Comparison of ENCODE assay signal across 28 cellular contexts in genomic region chr6:29079203-29079602, GRCh38. TPM values are rescaled to one million over a fixed set of nuclear protein-coding genes. Genes with fewer than 3 reads are reported as not detected.
DNase-seq lines count a peak whose midpoint lies in the region; ATAC-seq, FAIRE-seq and TF ChIP-seq lines count a peak whose summit lies in the region.
"Had no signal": no experiment of that assay in that cellular context is flagged by ENCODE, and none has a peak within 500 bp of the region (broad histone marks: within the 10 kb centered on the region; RNA-seq: fewer than 3 reads in every experiment).

No MANE protein-coding gene starts in this region.

- no peaks in the 10 kb centered on the region for H3K36me3 ChIP-seq in IMR-90 (ENCODE audit: control insufficient read depth, insufficient read depth, low read length)
- H3K36me3 ChIP-seq: BE2C, BLaER1 had no signal

- BruUV-seq in IMR-90 (replicated peaks; lab: Mats Ljungman, UMichigan), result no TSS peak

- no peaks in the 10 kb centered on the region for H3K27me3 Mint-ChIP-seq in nephron (ENCODE audit: low read depth)

- CTCF ChIA-PET in IMR-90 (lab: Yijun Ruan, JAX), result no interaction called here

- no peak overlapping the region for H2BK15ac ChIP-seq in IMR-90 (ENCODE audit: low read depth, low read length)

- no peak overlapping the region for H2BK5ac ChIP-seq in IMR-90 (ENCODE audit: low read depth, low read length, poor library complexity, severe bottlenecking)

- dilution Hi-C loops in IMR-90 (cut with HindIII; ENCODE audit: low sequenced_read_pairs, unreplicated experiment), result no loop called here

- DNase-seq in IMR-90 (no peak), HUDEP-2 (lab: John Stamatoyannopoulos, UW; ENCODE audit: unreplicated experiment in 76 of 76) (no peak), NCI-H2029 treated with DMSO at 0.1 percent for 48 hours (lab: John Stamatoyannopoulos, UW) (no peak)
- DNase-seq: 8988T; ACHN; BE2C; C1 segment of cervical spinal cord; CD4-positive, alpha-beta memory T cell; CD8-positive, alpha-beta memory T cell; COR-L47; DMS 273 treated with DMSO at 0.1 percent for 48 hours; DMS153; DMS53; DMS79; DND-41; EL; GF-D8 had no signal

- peak; percentile 67 for FAIRE-seq in G401.6 (lab: Jason Lieb, UNC)
- FAIRE-seq: GM12891, GM18507 had no signal

- H3K14ac ChIP-seq in IMR-90 (replicated peaks; ENCODE audit: low read depth, low read length), result no peak overlapping the region

- H3K4me1 ChIP-seq in IMR-90 (ENCODE audit: control insufficient read depth, insufficient read depth, low read length), result no peaks in the 10 kb centered on the region
- H3K4me1 ChIP-seq: BE2C, BLaER1 had no signal

- H3K4ac ChIP-seq in IMR-90 (ENCODE audit: low read depth, low read length), result no peak overlapping the region

- no peak overlapping the region for H3K27ac ChIP-seq in IMR-90 (ENCODE audit: insufficient read depth, low read length)
- H3K27ac ChIP-seq: BLaER1 had no signal

- no peak overlapping the region for H3K56ac ChIP-seq in IMR-90 (ENCODE audit: extremely low read depth, insufficient read depth, low read length)

- H3K4me2 ChIP-seq in IMR-90 (ENCODE audit: low read depth, low read length), result no peak overlapping the region
- H3K4me2 ChIP-seq: BLaER1 had no signal

- no peak overlapping the region for H2AFZ ChIP-seq in IMR-90 (replicated peaks; ENCODE audit: low read length, poor library complexity)

- H3K4me1 Mint-ChIP-seq in nephron, result no peaks in the 10 kb centered on the region
- H3K4me1 Mint-ChIP-seq: CD14-positive monocyte had no signal

- POLR2A ChIA-PET in IMR-90 (lab: Charles Lee; ENCODE audit: unreplicated experiment), result no interaction called here

- H4K91ac ChIP-seq in IMR-90 (ENCODE audit: insufficient read depth, low read depth, low read length), result no peak overlapping the region

- H3K79me1 ChIP-seq in IMR-90 (ENCODE audit: low read depth in 1 of 2, low read length in 2 of 2), result no peaks in the 10 kb centered on the region

- H3K9me3 ChIP-seq in IMR-90 (ENCODE audit: control insufficient read depth, insufficient read depth, low read length), result peaks cover 5% of the 10 kb centered on the region
- H3K9me3 ChIP-seq: BE2C, BLaER1 had no signal

- H3K9me3 Mint-ChIP-seq in nephron, result no peaks in the 10 kb centered on the region
- H3K9me3 Mint-ChIP-seq: CD4-positive, alpha-beta memory T cell; CD8-positive, alpha-beta memory T cell had no signal

- H3K36me3 Mint-ChIP-seq in nephron (ENCODE audit: low read depth), result no peaks in the 10 kb centered on the region
- H3K36me3 Mint-ChIP-seq: CD14-positive monocyte; CD4-positive, alpha-beta memory T cell; CD4-positive, CD25-positive, alpha-beta regulatory T cell had no signal

- in situ Hi-C loops in IMR-90 (cut with MboI; ENCODE audit: low sequenced_read_pairs), result no loop called here

- no peak for TF ChIP-seq POLR2A in IMR-90 (IDR thresholded peaks at IDR 0.05; ENCODE audit: low read depth, low read length)

- intact Hi-C loops in IMR-90 (cut with micrococcal nuclease), result no loop called here

- H2AK9ac ChIP-seq in IMR-90 (replicated peaks; ENCODE audit: low read depth, low read length, poor library complexity), result no peak overlapping the region

- H2AK5ac ChIP-seq in IMR-90 (ENCODE audit: low read depth, low read length), result no peak overlapping the region

- H3K18ac ChIP-seq in IMR-90 (ENCODE audit: low read depth, low read length), result no peak overlapping the region

- H3K4me3 Mint-ChIP-seq in nephron, result no peak overlapping the region
- H3K4me3 Mint-ChIP-seq: CD14-positive monocyte; CD4-positive, alpha-beta memory T cell; CD4-positive, CD25-positive, alpha-beta regulatory T cell; CD8-positive, alpha-beta memory T cell had no signal

- no peak for TF ChIP-seq RAD21 in IMR-90 (IDR thresholded peaks at IDR 0.05; ENCODE audit: low read length)

- H3K27ac Mint-ChIP-seq in nephron, result peak overlapping the region; percentile 61 to 82 (median 65)
- H3K27ac Mint-ChIP-seq: CD14-positive monocyte; CD4-positive, alpha-beta memory T cell; CD8-positive, alpha-beta memory T cell had no signal

- no peak overlapping the region for H4K5ac ChIP-seq in IMR-90 (ENCODE audit: low read depth, low read length)

- no peak overlapping the region for H3K23ac ChIP-seq in IMR-90 (ENCODE audit: low read depth, low read length)

- no peak for TF ChIP-seq CTCF in IMR-90 (conservative IDR thresholded peaks at IDR 0.05; ENCODE audit: low read depth, low read length)
- no peak for TF ChIP-seq CTCF in nephron (IDR thresholded peaks at IDR 0.05; ENCODE audit: unreplicated experiment in 3 of 3)

- H3K9me1 ChIP-seq in IMR-90 (ENCODE audit: insufficient read depth, low read length), result no peaks in the 10 kb centered on the region

- no peak overlapping the region for H4K8ac ChIP-seq in IMR-90 (ENCODE audit: low read depth in 2 of 2, low read length in 2 of 2)

- no CpG with 5 or more reads among the region's 1 CpG for WGBS in IMR-90 (ENCODE audit: extremely low coverage in 2 of 2, insufficient read length in 1 of 2), 2 experiments

- no peaks in the 10 kb centered on the region for H3K27me3 ChIP-seq in IMR-90 (ENCODE audit: control insufficient read depth, insufficient read depth, low read length)
- H3K27me3 ChIP-seq: BE2C, BLaER1 had no signal

- H3K4me3 ChIP-seq in IMR-90 (ENCODE audit: insufficient read depth, low read depth, low read length), result no peak overlapping the region
- H3K4me3 ChIP-seq: BLaER1 had no signal

- no peak for ATAC-seq in IMR-90 (ENCODE audit: low read depth)

- H2BK20ac ChIP-seq in IMR-90 (ENCODE audit: low read depth, low read length), result no peak overlapping the region

- H4K20me1 ChIP-seq in IMR-90 (ENCODE audit: insufficient read depth, low read length), result no peaks in the 10 kb centered on the region
- H4K20me1 ChIP-seq: BLaER1 had no signal

- no peak overlapping the region for H3K9ac ChIP-seq in IMR-90 (ENCODE audit: low read depth, low read length)
- H3K9ac ChIP-seq: BLaER1 had no signal

- H2BK120ac ChIP-seq in IMR-90 (ENCODE audit: low read depth, low read length), result no peak overlapping the region

TF ChIP-seq in IMR-90, 13 proteins besides CTCF, POLR2A, EP300 and RAD21:
- TF ChIP-seq, protein P1, sequence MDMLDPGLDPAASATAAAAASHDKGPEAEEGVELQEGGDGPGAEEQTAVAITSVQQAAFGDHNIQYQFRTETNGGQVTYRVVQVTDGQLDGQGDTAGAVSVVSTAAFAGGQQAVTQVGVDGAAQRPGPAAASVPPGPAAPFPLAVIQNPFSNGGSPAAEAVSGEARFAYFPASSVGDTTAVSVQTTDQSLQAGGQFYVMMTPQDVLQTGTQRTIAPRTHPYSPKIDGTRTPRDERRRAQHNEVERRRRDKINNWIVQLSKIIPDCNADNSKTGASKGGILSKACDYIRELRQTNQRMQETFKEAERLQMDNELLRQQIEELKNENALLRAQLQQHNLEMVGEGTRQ (IDR thresholded peaks at IDR 0.05; ENCODE audit: low read depth, low read length), result no peak
- TF ChIP-seq CEBPB (IDR thresholded peaks at IDR 0.05; ENCODE audit: low read depth, low read length), result peak; percentile 19; the same call in 1 of the 2 replicates
- no peak for TF ChIP-seq RFX5 (IDR thresholded peaks at IDR 0.05; ENCODE audit: low read depth, low read length)
- TF ChIP-seq RCOR1 (IDR thresholded peaks at IDR 0.05; ENCODE audit: insufficient replicate concordance, low read length), result no peak

RNA-seq across cellular contexts. Expression of gene OR2B3, which starts 7.9 kb away (rescaled TPM):
- not detected in 2 replicates for total RNA-seq in IMR-90 (2012; rRNA removed)
- polyA plus RNA-seq in IMR-90 (2012; rRNA removed), result not detected in 2 replicates
- polyA plus RNA-seq in IMR-90 (2012; cell fraction: cytosol; rRNA removed), result not detected in 2 replicates
- not detected in 2 replicates for polyA plus RNA-seq in IMR-90 (2012; cell fraction: nucleus; rRNA removed; ENCODE audit: low replicate concordance)
- total RNA-seq: A673; CD4-positive, alpha-beta memory T cell; CD4-positive, CD25-positive, alpha-beta regulatory T cell; CD8-positive, alpha-beta memory T cell; Daoy; G401 had no signal
- polyA plus RNA-seq: AG04450; CD14-positive monocyte; CD4-positive, alpha-beta memory T cell; CD4-positive, CD25-positive, alpha-beta regulatory T cell; CD8-positive, alpha-beta memory T cell had no signal

RNA-seq across cellular contexts. Expression of gene OR2J1, which starts 20.1 kb away (rescaled TPM):
- total RNA-seq in IMR-90 (2012; rRNA removed), result not detected in 2 replicates
- not detected in 2 replicates for polyA plus RNA-seq in IMR-90 (2012; rRNA removed)
- not detected in 2 replicates for polyA plus RNA-seq in IMR-90 (2012; cell fraction: cytosol; rRNA removed)
- polyA plus RNA-seq in IMR-90 (2012; cell fraction: nucleus; rRNA removed; ENCODE audit: low replicate concordance), result not detected in 2 replicates
- total RNA-seq: A673; CD4-positive, alpha-beta memory T cell; CD4-positive, CD25-positive, alpha-beta regulatory T cell; CD8-positive, alpha-beta memory T cell; Daoy; G401 had no signal
- polyA plus RNA-seq: AG04450; CD14-positive monocyte; CD4-positive, alpha-beta memory T cell; CD4-positive, CD25-positive, alpha-beta regulatory T cell; CD8-positive, alpha-beta memory T cell had no signal

RNA-seq across cellular contexts. Expression of gene OR2J3, which starts 28.7 kb away (rescaled TPM):
- not detected in 2 replicates for total RNA-seq in IMR-90 (2012; rRNA removed)
- polyA plus RNA-seq in IMR-90 (2012; rRNA removed), result not detected in 2 replicates
- polyA plus RNA-seq in IMR-90 (2012; cell fraction: cytosol; rRNA removed), result not detected in 2 replicates
- polyA plus RNA-seq in IMR-90 (2012; cell fraction: nucleus; rRNA removed; ENCODE audit: low replicate concordance), result not detected in 2 replicates
- total RNA-seq: A673; CD4-positive, alpha-beta memory T cell; CD4-positive, CD25-positive, alpha-beta regulatory T cell; CD8-positive, alpha-beta memory T cell; Daoy; G401 had no signal
- polyA plus RNA-seq: AG04450; CD14-positive monocyte; CD4-positive, alpha-beta memory T cell; CD4-positive, CD25-positive, alpha-beta regulatory T cell; CD8-positive, alpha-beta memory T cell had no signal

RNA-seq across cellular contexts. Expression of gene OR2W1, which starts 34.2 kb away (rescaled TPM):
- total RNA-seq in IMR-90 (2012; rRNA removed), result not detected in 2 replicates
- polyA plus RNA-seq in IMR-90 (2012; rRNA removed), result not detected in 2 replicates
- not detected in 2 replicates for polyA plus RNA-seq in IMR-90 (2012; cell fraction: cytosol; rRNA removed)
- polyA plus RNA-seq in IMR-90 (2012; cell fraction: nucleus; rRNA removed; ENCODE audit: low replicate concordance), result not detected in 2 replicates
- total RNA-seq: A673; CD4-positive, alpha-beta memory T cell; CD4-positive, CD25-positive, alpha-beta regulatory T cell; CD8-positive, alpha-beta memory T cell; Daoy; G401 had no signal
- polyA plus RNA-seq: AG04450; CD14-positive monocyte; CD4-positive, alpha-beta memory T cell; CD4-positive, CD25-positive, alpha-beta regulatory T cell; CD8-positive, alpha-beta memory T cell had no signal
